ENCODE assay signal across 19 cellular contexts in genomic region chr3:57518276-57518914, GRCh38. TPM values are rescaled to one million over a fixed set of nuclear protein-coding genes. Genes with fewer than 3 reads are reported as not detected.
DNase-seq lines count a peak whose midpoint lies in the region; ATAC-seq and TF ChIP-seq lines count a peak whose summit lies in the region.
"Had no signal": no experiment of that assay in that cellular context is flagged by ENCODE, and none has a peak within 500 bp of the region (broad histone marks: within the 10 kb centered on the region; RNA-seq: fewer than 3 reads in every experiment).

No MANE protein-coding gene starts in this region.

- H3K4me3 ChIP-seq in fibroblast of villous mesenchyme (ENCODE audit: low read depth, low read length), result no peak overlapping the region
- H3K4me3 ChIP-seq: dorsolateral prefrontal cortex had no signal

- no peaks in the 10 kb centered on the region for H3K9me3 Mint-ChIP-seq in HFFc6
- H3K9me3 Mint-ChIP-seq: activated T-cell treated with anti-CD3 and anti-CD28 coated beads, Interleukin-2, amount 50 U/mL, for 72 hours had no signal

- H3K27me3 Mint-ChIP-seq in HFFc6 (ENCODE audit: insufficient read depth), result peaks cover 9% of the 10 kb centered on the region; the same call in 1 of the 2 replicates

- peak; percentile 63 for DNase-seq in A172 (ENCODE audit: low spot score)
- DNase-seq in HFFc6, result no peak
- DNase-seq in SW 1271 (lab: John Stamatoyannopoulos, UW), result peak; percentile 29 to 79
- peak; percentile 24 for DNase-seq in fibroblast of villous mesenchyme (ENCODE audit: low read depth)
- no peak for DNase-seq in activated effector memory CD4-positive, alpha-beta T cell treated with anti-CD3 and anti-CD28 coated beads, Interleukin-2, amount 50 U/mL, for 16 hours
- DNase-seq in COLO829 (ENCODE audit: low spot score), result no peak
- DNase-seq: activated CD4-positive, alpha-beta T cell treated with anti-CD3 and anti-CD28 coated beads, Interleukin-2, amount 50 U/mL, for 4 hours; activated T-cell treated with anti-CD3 and anti-CD28 coated beads, Interleukin-2, amount 50 U/mL, for 72 hours; dorsolateral prefrontal cortex; Karpas-422; mesendoderm; NCI-H1930; NCI-H82; occipital lobe; stimulated activated naive CD4-positive, alpha-beta T cell treated with Interleukin-2 at 50 U/mL for 16 hours had no signal

- no peak for TF ChIP-seq CTCF in HFFc6 (IDR thresholded peaks at IDR 0.05)
- no peak for TF ChIP-seq CTCF in fibroblast of villous mesenchyme (IDR thresholded peaks at IDR 0.05; ENCODE audit: insufficient read depth, low read depth, low read length)

- H3K27ac Mint-ChIP-seq in HFFc6, result no peak overlapping the region
- H3K27ac Mint-ChIP-seq: activated T-cell treated with anti-CD3 and anti-CD28 coated beads, Interleukin-2, amount 50 U/mL, for 72 hours had no signal

- ATAC-seq in GM19397 (IDR thresholded peaks at IDR 0.05; ENCODE audit: unreplicated experiment) (no peak), HG03439 (IDR thresholded peaks at IDR 0.05; ENCODE audit: unreplicated experiment) (no peak)
- ATAC-seq: activated T-cell treated with anti-CD3 and anti-CD28 coated beads, Interleukin-2, amount 50 U/mL, for 72 hours had no signal

- peak overlapping the region; percentile 12 for H3K4me3 Mint-ChIP-seq in HFFc6
- H3K4me3 Mint-ChIP-seq: activated T-cell treated with anti-CD3 and anti-CD28 coated beads, Interleukin-2, amount 50 U/mL, for 72 hours had no signal

- H3K4me1 Mint-ChIP-seq in HFFc6 (ENCODE audit: low read depth), result peaks cover 16% of the 10 kb centered on the region

- no peaks in the 10 kb centered on the region for H3K36me3 Mint-ChIP-seq in HFFc6 (ENCODE audit: low read depth)

RNA-seq across cellular contexts. Expression of gene DNAH12, which starts 25.7 kb away (rescaled TPM):
- 0.12 TPM in 1 of 2 replicates, not detected in the other for total RNA-seq in A172 (2014; rRNA removed; shearing (Covaris generic))
- under 1 TPM in 5 of 6 experiments, not detected in 1; 0.05 to 0.07 (median 0.05) TPM for total RNA-seq in HFFc6 (2021; fragmentation: NEBNext Ultra II Directional; extraction: Animal tissue kit (Norgen Biotek cat#: 25700))
- total RNA-seq in fibroblast of villous mesenchyme, result under 0.01 TPM in 2 replicates
- total RNA-seq: A673, H1 had no signal

RNA-seq across cellular contexts. Expression of gene PDE12, which starts 37.7 kb away (rescaled TPM):
- 12.2 and 14.0 TPM in 2 replicates for total RNA-seq in A172 (2014; rRNA removed; shearing (Covaris generic))
- total RNA-seq in HFFc6 (2021; fragmentation: NEBNext Ultra II Directional; extraction: Animal tissue kit (Norgen Biotek cat#: 25700)), result 10 to 100 TPM; 17.6 to 21.9 (median 20.8) TPM
- 19.0 and 25.0 TPM in 2 replicates for total RNA-seq in fibroblast of villous mesenchyme

Comparison
In these comparisons a context has a peak if more than half of its experiments do, and no peak if none do; other contexts are left out.
1. DNase-seq: peak in A172 (single experiment), SW 1271 (2 of 2) and fibroblast of villous mesenchyme (single experiment); none in HFFc6 (single experiment), activated effector memory CD4-positive, alpha-beta T cell treated with anti-CD3 and anti-CD28 coated beads, Interleukin-2, amount 50 U/mL, for 16 hours (single experiment) and COLO829 (single experiment).